10 cellular contexts compared by ENCODE assay signal in genomic region chr12:3170423-3171194, GRCh38.
DNase-seq lines count a peak whose midpoint lies in the region; ATAC-seq and TF ChIP-seq lines count a peak whose summit lies in the region.
"Had no signal": no experiment of that assay in that cellular context is flagged by ENCODE, and none has a peak within 500 bp of the region (broad histone marks: within the 10 kb centered on the region; RNA-seq: fewer than 3 reads in every experiment).

No MANE protein-coding gene starts in this region.

- in situ Hi-C loops in Panc1 (cut with HindIII; ENCODE audit: low pct_unique_long_range_greater_than_20kb, low sequenced_read_pairs) = no loop called here
- in situ Hi-C loops in GM13977 (cut with MboI; ENCODE audit: low pct_unique_long_range_greater_than_20kb, low sequenced_read_pairs, unreplicated experiment) = no loop called here

- H3K27ac Mint-ChIP-seq in Calu3 (ENCODE audit: unreplicated experiment) = no peak overlapping the region
- peak overlapping the region; percentile 52 for H3K27ac Mint-ChIP-seq in endodermal cell

- peak overlapping the region; percentile 6 for H3K9ac ChIP-seq in endodermal cell (ENCODE audit: extremely low read depth, low read length, poor library complexity, severe bottlenecking)

- TF ChIP-seq CTCF in Calu3 (IDR thresholded peaks at IDR 0.05; ENCODE audit: unreplicated experiment) (no peak), Panc1 (IDR thresholded peaks at IDR 0.05) (no peak), endodermal cell (conservative IDR thresholded peaks at IDR 0.05) (no peak), osteoblast (IDR thresholded peaks at IDR 0.05; ENCODE audit: extremely low read depth, low read depth, low read length) (no peak), GM13977 (IDR thresholded peaks at IDR 0.05; ENCODE audit: extremely low read depth, insufficient read depth, missing control alignments) (no peak)

- no peak overlapping the region for H2AFZ ChIP-seq in osteoblast (ENCODE audit: low read length)

- no peaks in the 10 kb centered on the region for H3K36me3 Mint-ChIP-seq in Calu3 (ENCODE audit: insufficient read depth, unreplicated experiment)
- H3K36me3 Mint-ChIP-seq in endodermal cell (ENCODE audit: low read depth) = no peaks in the 10 kb centered on the region

- intact Hi-C loops in Calu3 (cut with micrococcal nuclease; ENCODE audit: unreplicated experiment) (no loop called here), Panc1 (cut with micrococcal nuclease; ENCODE audit: unreplicated experiment) (no loop called here)

- CTCF ChIA-PET in Calu3 (lab: Charles Lee) = no interaction called here
- CTCF ChIA-PET in Panc1 (lab: Charles Lee) = no interaction called here

- no peak overlapping the region for H3K4me3 Mint-ChIP-seq in Calu3 (ENCODE audit: low read depth, unreplicated experiment)
- H3K4me3 Mint-ChIP-seq in endodermal cell = no peak overlapping the region

- H3K4me2 ChIP-seq in osteoblast (ENCODE audit: insufficient read depth, low read length) = peak overlapping the region; percentile 8

- H3K36me3 ChIP-seq in Panc1 (ENCODE audit: control insufficient read depth, insufficient read depth, low read length) (no peaks in the 10 kb centered on the region), endodermal cell (ENCODE audit: control insufficient read depth, insufficient read depth, low read length) (no peaks in the 10 kb centered on the region), osteoblast (ENCODE audit: insufficient read depth, low read length) (no peaks in the 10 kb centered on the region)

- POLR2A ChIA-PET in Panc1 (lab: Charles Lee) = interaction anchor here (1.1 kb wide), 1 partner anchor 14 kb away, joined by 3 read pairs; no protein-coding TSS in a partner anchor

- H3K27me3 Mint-ChIP-seq in Calu3 (ENCODE audit: unreplicated experiment) = peaks cover 61% of the 10 kb centered on the region
- no peaks in the 10 kb centered on the region for H3K27me3 Mint-ChIP-seq in endodermal cell (ENCODE audit: insufficient read depth)

- no peaks in the 10 kb centered on the region for H3K79me2 ChIP-seq in osteoblast (ENCODE audit: insufficient read depth, low read length)

- H3K9me3 ChIP-seq in Panc1 (ENCODE audit: control insufficient read depth, insufficient read depth, low read depth, low read length) (no peaks in the 10 kb centered on the region), endodermal cell (ENCODE audit: control insufficient read depth, low read length) (no peaks in the 10 kb centered on the region), osteoblast (ENCODE audit: low read depth, low read length) (no peaks in the 10 kb centered on the region)

- H3K9me3 Mint-ChIP-seq in Calu3 (ENCODE audit: low read depth, unreplicated experiment) (no peaks in the 10 kb centered on the region), endodermal cell (no peaks in the 10 kb centered on the region)

- H3K27me3 ChIP-seq in Panc1 (ENCODE audit: control insufficient read depth, insufficient read depth, low read length) (no peaks in the 10 kb centered on the region), endodermal cell (ENCODE audit: control insufficient read depth, insufficient read depth, low read length, poor library complexity, severe bottlenecking) (no peaks in the 10 kb centered on the region), osteoblast (ENCODE audit: insufficient read depth, low read length) (no peaks in the 10 kb centered on the region)

- H3K4me3 ChIP-seq in Panc1 (ENCODE audit: low read depth in 2 of 2, low read length in 2 of 2) (no peak overlapping the region), endodermal cell (ENCODE audit: low read length) (no peak overlapping the region), osteoblast (ENCODE audit: insufficient read depth, low read length) (no peak overlapping the region)

- DNase-seq in Calu3 (peak; percentile 5), Panc1 (ENCODE audit: low read depth, low spot score) (no peak), endodermal cell (no peak), osteoblast (ENCODE audit: insufficient read length, low spot score, missing footprints) (peak; percentile 96), activated gamma-delta T cell treated with Interleukin-2 at 50 U/mL for 16 hours (no peak), GM13977 (ENCODE audit: low spot score) (no peak)
- DNase-seq: activated T-cell treated with anti-CD3 and anti-CD28 coated beads, Interleukin-2, amount 50 U/mL, for 1 hour; KG1 had no signal

- BruUV-seq in Calu3 (replicated peaks; lab: Mats Ljungman, UMichigan) (no TSS peak), Panc1 (replicated peaks; lab: Mats Ljungman, UMichigan) (no TSS peak)

- H3K4me1 ChIP-seq in Panc1 (ENCODE audit: control insufficient read depth, insufficient read depth, low read length) (no peaks in the 10 kb centered on the region), endodermal cell (ENCODE audit: control insufficient read depth, insufficient read depth, low read length) (peaks cover 23% of the 10 kb centered on the region), osteoblast (ENCODE audit: insufficient read depth, low read length) (peaks cover 38% of the 10 kb centered on the region)

- peaks cover 3% of the 10 kb centered on the region for H4K20me1 ChIP-seq in osteoblast (ENCODE audit: insufficient read depth, low read length)

- ATAC-seq in Panc1 (peak; percentile 54; the same call in 1 of the 2 replicates), GM19452 (IDR thresholded peaks at IDR 0.05; ENCODE audit: unreplicated experiment) (no peak), HG03432 (IDR thresholded peaks at IDR 0.05; ENCODE audit: unreplicated experiment) (no peak)

- WGBS in endodermal cell (ENCODE audit: insufficient coverage in 1 of 2, insufficient read length in 1 of 2), 2 experiments = 79 to 87% methylated on average over 12 to 20 of the region's 20 CpGs

- H3K4me1 Mint-ChIP-seq in Calu3 (ENCODE audit: low read depth, unreplicated experiment) = peaks cover 34% of the 10 kb centered on the region
- peaks cover 70% of the 10 kb centered on the region for H3K4me1 Mint-ChIP-seq in endodermal cell

- no peak overlapping the region for H3K27ac ChIP-seq in Panc1 (ENCODE audit: low read length)
- no peak overlapping the region for H3K27ac ChIP-seq in endodermal cell (ENCODE audit: low read depth, low read length)
- H3K27ac ChIP-seq in osteoblast (ENCODE audit: low read depth, low read length) = peak overlapping the region; percentile 90

Comparison
In these comparisons a context has a peak if more than half of its experiments do, and no peak if none do; other contexts are left out.
1. DNase-seq: peak in Calu3 (single experiment) and osteoblast (single experiment); none in Panc1 (single experiment), endodermal cell (single experiment), activated gamma-delta T cell treated with Interleukin-2 at 50 U/mL for 16 hours (single experiment) and GM13977 (single experiment).